In the genomic region with DNA sequence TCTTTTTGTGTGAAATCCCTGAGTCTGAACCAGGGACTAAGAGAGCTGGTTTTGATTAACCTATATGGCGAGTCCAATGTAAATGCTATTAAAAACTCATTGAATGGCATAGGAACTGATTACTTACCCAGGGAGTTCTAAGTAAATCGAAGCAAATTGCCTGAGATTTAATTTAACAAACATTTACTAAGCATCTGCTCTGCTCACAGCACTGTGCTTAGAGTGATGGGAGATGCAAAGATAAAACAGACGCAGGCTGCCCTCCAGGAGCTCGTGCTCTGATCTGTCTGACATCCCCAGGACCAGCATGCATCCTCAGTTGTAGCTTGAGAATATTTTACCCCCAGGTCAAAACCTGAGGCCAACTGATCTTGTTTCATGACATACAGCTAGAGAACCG, we compare ENCODE assay signal across 20 cellular contexts.
DNase-seq lines count a peak whose midpoint lies in the region; ATAC-seq and TF ChIP-seq lines count a peak whose summit lies in the region.
"Had no signal": no experiment of that assay in that cellular context is flagged by ENCODE, and none has a peak within 500 bp of the region (broad histone marks: within the 10 kb centered on the region; RNA-seq: fewer than 3 reads in every experiment).

No MANE protein-coding gene starts in this region.

- peak in 1 of 2 experiments; percentile 83; a peak in 2 of 4 replicates for TF ChIP-seq EP300 in SK-N-SH (IDR thresholded peaks at IDR 0.05; ENCODE audit: borderline replicate concordance in 1 of 2, low read depth in 1 of 2, low read length in 1 of 2)

- no peak for TF ChIP-seq RAD21 in SK-N-SH (IDR thresholded peaks at IDR 0.05; ENCODE audit: low read length)

- POLR2A ChIA-PET in SK-N-SH (lab: Yijun Ruan, JAX) (no interaction called here), T-cell (lab: Charles Lee) (no interaction called here)

- H3K4me3 ChIP-seq in BE2C (ENCODE audit: low read depth, low read length): peak overlapping the region; percentile 5; the same call in 1 of the 2 replicates
- no peak overlapping the region for H3K4me3 ChIP-seq in SK-N-SH (ENCODE audit: low read depth in 2 of 2, low read length in 1 of 2)
- H3K4me3 ChIP-seq in prostate gland: no peak overlapping the region
- H3K4me3 ChIP-seq: BLaER1, GM12878, GM23338 had no signal

- no peaks in the 10 kb centered on the region for H4K20me1 ChIP-seq in SK-N-SH (ENCODE audit: insufficient read depth)
- H4K20me1 ChIP-seq: BLaER1 had no signal

- H3K4me1 ChIP-seq in BE2C: peaks cover 22% of the 10 kb centered on the region
- H3K4me1 ChIP-seq in SK-N-SH (ENCODE audit: control insufficient read depth in 1 of 2, insufficient read depth in 2 of 2, low read depth in 1 of 2, low read length in 1 of 2): peaks cover 0 to 4% of the 10 kb centered on the region in 2 experiments; a peak in 3 of 4 replicates
- no peaks in the 10 kb centered on the region for H3K4me1 ChIP-seq in prostate gland (replicated peaks)
- H3K4me1 ChIP-seq: BLaER1, Caco-2 had no signal

- intact Hi-C loops in prostate gland (cut with DNase I): loop anchor here (10.0 kb wide), 1 partner anchor 64 kb away; no protein-coding TSS in a partner anchor

- DNase-seq in BE2C: peak; percentile 70
- DNase-seq in DMS114 treated with DMSO at 0.1 percent for 48 hours (lab: John Stamatoyannopoulos, UW; ENCODE audit: unreplicated experiment): peak; percentile 67
- peak; percentile 58 for DNase-seq in SK-N-SH
- DNase-seq in left kidney (ENCODE audit: low read depth, low spot score): peak; percentile 35
- DNase-seq in prostate gland (ENCODE audit: low spot score): no peak
- DNase-seq in T-cell: no peak
- no peak for DNase-seq in substantia nigra (lab: John Stamatoyannopoulos, UW)
- DNase-seq: Caco-2; CD4-positive, CD25-positive, alpha-beta regulatory T cell; CD8-positive, alpha-beta T cell; DMS79; EL; GDM1; H7; HCEC 1CT had no signal

- no peak overlapping the region for H3K27ac Mint-ChIP-seq in T-cell
- H3K27ac Mint-ChIP-seq: CD4-positive, CD25-positive, alpha-beta regulatory T cell; CD8-positive, alpha-beta T cell; GM23338 had no signal

- H3K27me3 Mint-ChIP-seq in T-cell: peaks cover 0 to 10% of the 10 kb centered on the region in 2 donors
- H3K27me3 Mint-ChIP-seq: CD4-positive, CD25-positive, alpha-beta regulatory T cell had no signal

- H3K27ac ChIP-seq in SK-N-SH (ENCODE audit: low read depth in 2 of 2, low read length in 1 of 2): peak overlapping the region in 1 of 2 experiments; percentile 85; a peak in 2 of 4 replicates
- H3K27ac ChIP-seq in prostate gland: no peak overlapping the region
- H3K27ac ChIP-seq in substantia nigra (ENCODE audit: low read depth, low read length, poor library complexity, severe bottlenecking): no peak overlapping the region
- H3K27ac ChIP-seq: BLaER1, C4-2B had no signal

- no peak overlapping the region for H3K9ac ChIP-seq in SK-N-SH
- H3K9ac ChIP-seq: BLaER1 had no signal

- CTCF ChIA-PET in SK-N-SH (lab: Yijun Ruan, JAX) (interaction anchor here (0.7 to 8.6 kb wide), 2 partner anchors 10 to 223 kb away, joined by 4 to 102 read pairs; no protein-coding TSS in a partner anchor), T-cell (lab: Charles Lee) (no interaction called here)

- no peaks in the 10 kb centered on the region for H3K9me2 ChIP-seq in SK-N-SH

- H3K9me3 ChIP-seq in BE2C: no peaks in the 10 kb centered on the region
- H3K9me3 ChIP-seq in SK-N-SH: no peaks in the 10 kb centered on the region
- H3K9me3 ChIP-seq in prostate gland: no peaks in the 10 kb centered on the region
- H3K9me3 ChIP-seq: BLaER1, Caco-2 had no signal

- H3K27me3 ChIP-seq in BE2C: no peaks in the 10 kb centered on the region
- H3K27me3 ChIP-seq in SK-N-SH (ENCODE audit: insufficient read depth): no peaks in the 10 kb centered on the region
- no peaks in the 10 kb centered on the region for H3K27me3 ChIP-seq in prostate gland (replicated peaks; ENCODE audit: insufficient read depth)
- H3K27me3 ChIP-seq: BLaER1 had no signal

- no peaks in the 10 kb centered on the region for H3K4me1 Mint-ChIP-seq in T-cell
- H3K4me1 Mint-ChIP-seq: CD4-positive, CD25-positive, alpha-beta regulatory T cell had no signal

- 3% methylated on average over 5 of the region's 5 CpGs for WGBS in SK-N-SH (ENCODE audit: low lambda C conversion rate)
- WGBS in prostate gland: 59% methylated on average over 5 of the region's 5 CpGs

- H3F3A ChIP-seq in SK-N-SH (replicated peaks; ENCODE audit: insufficient read depth): no peaks in the 10 kb centered on the region

- ATAC-seq in HG02623 (IDR thresholded peaks at IDR 0.05; ENCODE audit: unreplicated experiment): no peak
- no peak for ATAC-seq in T-cell (replicated peaks in 1 of 4)
- ATAC-seq: CD8-positive, alpha-beta T cell; GM12878; GM23338 had no signal

- H3K79me2 ChIP-seq in SK-N-SH (ENCODE audit: insufficient read depth): no peaks in the 10 kb centered on the region

- no peak for TF ChIP-seq POLR2A in prostate gland (IDR thresholded peaks at IDR 0.05)

- no peaks in the 10 kb centered on the region for H3K36me3 Mint-ChIP-seq in T-cell
- H3K36me3 Mint-ChIP-seq: CD4-positive, CD25-positive, alpha-beta regulatory T cell; CD8-positive, alpha-beta T cell had no signal

- no peak overlapping the region for H3K4me2 ChIP-seq in SK-N-SH
- H3K4me2 ChIP-seq: BLaER1, GM23338 had no signal

- H3K4me3 Mint-ChIP-seq in T-cell: no peak overlapping the region
- H3K4me3 Mint-ChIP-seq: CD4-positive, CD25-positive, alpha-beta regulatory T cell; CD8-positive, alpha-beta T cell; GM23338 had no signal

- no peak for TF ChIP-seq CTCF in BE2C (IDR thresholded peaks at IDR 0.05; ENCODE audit: low read depth, low read length)
- no peak for TF ChIP-seq CTCF in SK-N-SH (IDR thresholded peaks at IDR 0.05)
- TF ChIP-seq CTCF in prostate gland (IDR thresholded peaks at IDR 0.05): no peak

- no peaks in the 10 kb centered on the region for H3K36me3 ChIP-seq in BE2C
- no peaks in the 10 kb centered on the region for H3K36me3 ChIP-seq in SK-N-SH (replicated peaks in 1 of 2; ENCODE audit: control insufficient read depth in 1 of 2, insufficient read depth in 2 of 2, low read length in 1 of 2)
- no peaks in the 10 kb centered on the region for H3K36me3 ChIP-seq in prostate gland
- H3K36me3 ChIP-seq: BLaER1 had no signal

- H3K9me3 Mint-ChIP-seq in T-cell: no peaks in the 10 kb centered on the region
- H3K9me3 Mint-ChIP-seq: CD8-positive, alpha-beta T cell; GM23338 had no signal

- no peak overlapping the region for H2AFZ ChIP-seq in SK-N-SH (ENCODE audit: low read depth)
- H2AFZ ChIP-seq: GM23338 had no signal

TF ChIP-seq in SK-N-SH, 30 proteins besides CTCF, POLR2A, EP300 and RAD21:
- TF ChIP-seq RCOR1 (IDR thresholded peaks at IDR 0.05; ENCODE audit: low read length): peak; percentile 42; the same call in 1 of the 2 replicates
- TF ChIP-seq FOXM1 (IDR thresholded peaks at IDR 0.05; ENCODE audit: low read depth): no peak
- TF ChIP-seq MXI1 (IDR thresholded peaks at IDR 0.05; ENCODE audit: low read depth, low read length): peak; percentile 61; the same call in 1 of the 2 replicates
- TF ChIP-seq GATA2 (CRISPR knock-in tag; IDR thresholded peaks at IDR 0.05): peak; percentile 96
TF ChIP-seq in SK-N-SH: peak in this region for 3.

Comparison
In these comparisons a context has a peak if more than half of its experiments do, and no peak if none do; other contexts are left out.
1. DNase-seq: peak in BE2C (single experiment), DMS114 treated with DMSO at 0.1 percent for 48 hours (single experiment), SK-N-SH (single experiment) and left kidney (single experiment); none in prostate gland (single experiment), T-cell (0 of 34) and substantia nigra (0 of 49).